In genomic region chr14:21267886-21268611, GRCh38 we compare ENCODE assay signal across 9 cellular contexts. TPM values are rescaled to one million over a fixed set of nuclear protein-coding genes. Genes with fewer than 3 reads are reported as not detected.
DNase-seq lines count a peak whose midpoint lies in the region; ATAC-seq and TF ChIP-seq lines count a peak whose summit lies in the region.
"Had no signal": no experiment of that assay in that cellular context is flagged by ENCODE, and none has a peak within 500 bp of the region (broad histone marks: within the 10 kb centered on the region; RNA-seq: fewer than 3 reads in every experiment).

No MANE protein-coding gene starts in this region.

- no peaks in the 10 kb centered on the region for H3K9me3 ChIP-seq in RWPE2 (ENCODE audit: severe bottlenecking)
- no peaks in the 10 kb centered on the region for H3K9me3 ChIP-seq in fibroblast of lung (ENCODE audit: control insufficient read depth, insufficient read depth, low read depth, low read length)
- H3K9me3 ChIP-seq in prostate gland, result no peaks in the 10 kb centered on the region

- DNase-seq in GM12865 (ENCODE audit: low read depth) (no peak), RWPE2 (ENCODE audit: low spot score) (no peak), fibroblast of lung (ENCODE audit: low read depth in 2 of 2) (no peak), prostate gland (ENCODE audit: low spot score) (no peak), SHP77 treated with DMSO at 0.1 percent for 48 hours (lab: John Stamatoyannopoulos, UW) (no peak), caudate nucleus (lab: John Stamatoyannopoulos, UW) (no peak), NCI-H446 treated with DMSO at 0.1 percent for 48 hours (lab: John Stamatoyannopoulos, UW) (no peak), NCI-H345 (lab: John Stamatoyannopoulos, UW) (no peak)

- peak overlapping the region; percentile 78 for H3K4me3 ChIP-seq in GM12865 (ENCODE audit: low read depth, low read length)
- H3K4me3 ChIP-seq in RWPE2 (ENCODE audit: severe bottlenecking), result peak overlapping the region; percentile 75
- peak overlapping the region; percentile 85 to 99 (median 89) for H3K4me3 ChIP-seq in fibroblast of lung (replicated peaks in 1 of 4; ENCODE audit: control extremely low read depth in 1 of 4, insufficient read depth in 1 of 4, low read depth in 3 of 4, low read length in 4 of 4)
- peak overlapping the region; percentile 83 to 95 for H3K4me3 ChIP-seq in prostate gland

- peaks cover 60% of the 10 kb centered on the region for H3K36me3 ChIP-seq in RWPE2 (ENCODE audit: low read depth)
- peaks cover 4% of the 10 kb centered on the region for H3K36me3 ChIP-seq in fibroblast of lung (ENCODE audit: control insufficient read depth, insufficient read depth, low read length)
- no peaks in the 10 kb centered on the region for H3K36me3 ChIP-seq in prostate gland

- no peak overlapping the region for H2AFZ ChIP-seq in fibroblast of lung (ENCODE audit: low read length)

- H3K4me1 ChIP-seq in RWPE2 (ENCODE audit: insufficient read depth, poor library complexity, severe bottlenecking) (peaks cover 40% of the 10 kb centered on the region), fibroblast of lung (ENCODE audit: control insufficient read depth, extremely low read depth, insufficient read depth, low read length) (peaks cover 16% of the 10 kb centered on the region), prostate gland (replicated peaks) (peaks cover 6% of the 10 kb centered on the region)

- H4K20me1 ChIP-seq in fibroblast of lung (ENCODE audit: control insufficient read depth, extremely low read depth, insufficient read depth, low read length), result peaks cover 14% of the 10 kb centered on the region

- H3K79me2 ChIP-seq in fibroblast of lung (ENCODE audit: control insufficient read depth, insufficient read depth, low read length), result peaks cover 57% of the 10 kb centered on the region

- intact Hi-C loops in prostate gland (cut with DNase I), result loop anchor here (2.0 kb wide), 1 partner anchor 117 kb away; the partner anchor contains the start of gene SUPT16H

- H3K4me2 ChIP-seq in fibroblast of lung (ENCODE audit: extremely low read depth, insufficient read depth, low read length), result peak overlapping the region; percentile 98

- no peak for TF ChIP-seq POLR2A in prostate gland (IDR thresholded peaks at IDR 0.05)

- H3K27ac ChIP-seq in RWPE2 (ENCODE audit: poor library complexity, severe bottlenecking) (peak overlapping the region; percentile 68), fibroblast of lung (ENCODE audit: insufficient read depth, low read length) (peak overlapping the region; percentile 98), prostate gland (peak overlapping the region; percentile 95 to 99), caudate nucleus (ENCODE audit: low read depth, low read length) (no peak overlapping the region)

- WGBS in prostate gland, result 1% methylated on average over 16 of the region's 16 CpGs

- no peak for ATAC-seq in RWPE2 (ENCODE audit: low read depth)

- TF ChIP-seq CTCF in GM12865 (IDR thresholded peaks at IDR 0.05; ENCODE audit: insufficient read depth, low read depth, low read length, missing control alignments), result no peak
- no peak for TF ChIP-seq CTCF in RWPE2 (IDR thresholded peaks at IDR 0.05; ENCODE audit: poor library complexity, severe bottlenecking)
- no peak for TF ChIP-seq CTCF in fibroblast of lung (conservative IDR thresholded peaks at IDR 0.05 in 1 of 2, IDR thresholded peaks at IDR 0.05 in 1 of 2; ENCODE audit: low read depth in 1 of 2, low read length in 2 of 2)
- TF ChIP-seq CTCF in prostate gland (IDR thresholded peaks at IDR 0.05), result no peak

- H3K9ac ChIP-seq in fibroblast of lung (ENCODE audit: insufficient read depth, low read length), result peak overlapping the region; percentile 93

- no peaks in the 10 kb centered on the region for H3K27me3 ChIP-seq in RWPE2 (ENCODE audit: insufficient read depth, poor library complexity, severe bottlenecking)
- no peaks in the 10 kb centered on the region for H3K27me3 ChIP-seq in fibroblast of lung (ENCODE audit: control insufficient read depth, insufficient read depth, low read length)
- H3K27me3 ChIP-seq in prostate gland (replicated peaks; ENCODE audit: insufficient read depth), result no peaks in the 10 kb centered on the region

RNA-seq across cellular contexts. Expression of gene HNRNPC, which starts 1.2 kb away (rescaled TPM):
- total RNA-seq in fibroblast of lung (671 and 885 TPM in 2 replicates), prostate gland (100 to 1,000 TPM; 411 to 423 TPM)
- polyA plus RNA-seq in fibroblast of lung, result 543 and 766 TPM in 2 replicates
- 469 and 630 TPM in 2 replicates for polyA plus RNA-seq in fibroblast of lung (2012)
- 348 and 524 TPM in 2 replicates for polyA minus RNA-seq in fibroblast of lung (ENCODE audit: low replicate concordance)

RNA-seq across cellular contexts. Expression of gene RPGRIP1, which starts 11.8 kb away (rescaled TPM):
- total RNA-seq in fibroblast of lung (under 0.01 TPM in 1 of 2 replicates, not detected in the other), prostate gland (1 to 10 TPM in 1 of 2 donors, under 1 TPM in 1; 0.09 to 6.8 TPM)
- 0.32 TPM in 1 of 2 replicates, not detected in the other for polyA plus RNA-seq in fibroblast of lung
- polyA plus RNA-seq in fibroblast of lung (2012), result not detected in 2 replicates
- polyA minus RNA-seq in fibroblast of lung (ENCODE audit: low replicate concordance), result not detected in 2 replicates
- total RNA-seq: T-helper 1 cell treated with Interleukin-12 subunit alpha and Interleukin-12 subunit beta and Interleukin-4 antibody, amounts not matched to agents 30 ng/mL and 1 ng/mL, for 36 hours had no signal
